In the genomic region with DNA sequence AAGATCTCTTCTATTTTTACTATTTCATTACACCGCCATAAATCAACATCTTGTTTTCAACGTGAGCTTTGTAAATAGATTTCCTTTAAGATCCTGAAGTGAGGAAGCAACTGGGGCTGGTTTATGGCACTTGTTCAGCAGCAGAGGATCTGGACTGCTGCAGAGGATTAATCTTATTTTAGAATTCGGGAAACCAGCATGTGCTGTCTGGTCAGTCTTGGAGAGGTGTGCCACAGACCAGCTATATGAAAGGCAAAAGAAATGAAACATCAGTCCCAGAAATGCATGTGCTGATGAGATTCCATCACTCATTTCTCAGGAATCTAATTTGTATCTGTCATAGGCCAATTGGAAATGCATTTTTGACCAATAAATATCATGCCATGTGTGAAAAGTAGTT, we compare ENCODE assay signal across 1 cellular context.
TF ChIP-seq lines count a peak whose summit lies in the region.

No MANE protein-coding gene starts in this region.

TF ChIP-seq in IMR-90, 13 proteins besides CTCF, POLR2A, EP300 and RAD21:
- TF ChIP-seq MXI1 (IDR thresholded peaks at IDR 0.05; ENCODE audit: borderline replicate concordance, low read depth, low read length) (no peak), RFX5 (IDR thresholded peaks at IDR 0.05; ENCODE audit: low read depth, low read length) (no peak), BHLHE40 (IDR thresholded peaks at IDR 0.05; ENCODE audit: low read depth, low read length) (no peak), MAFK (IDR thresholded peaks at IDR 0.05; ENCODE audit: low read depth, low read length) (no peak), RCOR1 (IDR thresholded peaks at IDR 0.05; ENCODE audit: insufficient replicate concordance, low read length) (no peak)
